ENCODE assay signal across 18 cellular contexts in genomic region chr9:134307674-134308638, GRCh38. TPM values are rescaled to one million over a fixed set of nuclear protein-coding genes. Genes with fewer than 3 reads are reported as not detected.
DNase-seq lines count a peak whose midpoint lies in the region; ATAC-seq and TF ChIP-seq lines count a peak whose summit lies in the region.
"Had no signal": no experiment of that assay in that cellular context is flagged by ENCODE, and none has a peak within 500 bp of the region (broad histone marks: within the 10 kb centered on the region; RNA-seq: fewer than 3 reads in every experiment).

No MANE protein-coding gene starts in this region.

- H3K9me3 Mint-ChIP-seq in H9 (peaks cover 8 to 19% of the 10 kb centered on the region in 2 experiments), progenitor cell of endocrine pancreas (ENCODE audit: low read depth) (peaks cover 10% of the 10 kb centered on the region)

- peak in 1 of 2 donors; percentile 28 for TF ChIP-seq RAD21 in liver (IDR thresholded peaks at IDR 0.05)

- H3K4me2 ChIP-seq in H9 (ENCODE audit: insufficient read depth, insufficient read length, low read length): no peak overlapping the region
- H3K4me2 ChIP-seq: A549 had no signal

- H3K9me3 ChIP-seq in H9 (ENCODE audit: control insufficient read depth, low read depth, low read length) (no peaks in the 10 kb centered on the region), liver (ENCODE audit: control insufficient read depth in 4 of 4, low read length in 3 of 4) (no peaks in the 10 kb centered on the region)

- H2AFZ ChIP-seq in H9 (ENCODE audit: low read length): no peak overlapping the region

- H3K27ac ChIP-seq in H9 (ENCODE audit: insufficient read length, low read depth, low read length) (no peak overlapping the region), liver (ENCODE audit: low read depth in 1 of 2, low read length in 2 of 2) (no peak overlapping the region)
- H3K27ac ChIP-seq: A549 had no signal

- no peak for ATAC-seq in left cardiac atrium
- ATAC-seq in GM21737 (IDR thresholded peaks at IDR 0.05; ENCODE audit: unreplicated experiment): no peak
- no peak for ATAC-seq in GM19324 (IDR thresholded peaks at IDR 0.05; ENCODE audit: low FRiP score, unreplicated experiment)
- ATAC-seq: A549 had no signal

- H3K23ac ChIP-seq in H9 (ENCODE audit: insufficient read length, low read depth, low read length): no peak overlapping the region

- H4K5ac ChIP-seq in H9 (ENCODE audit: insufficient read length, low read depth, low read length): no peak overlapping the region

- H3K14ac ChIP-seq in H9 (ENCODE audit: insufficient read depth, low read length): peak overlapping the region; percentile 49; the same call in 1 of the 2 replicates

- H3K27me3 Mint-ChIP-seq in H9 (ENCODE audit: low read depth): peaks cover 4% of the 10 kb centered on the region
- peaks cover 10% of the 10 kb centered on the region for H3K27me3 Mint-ChIP-seq in progenitor cell of endocrine pancreas

- H2BK20ac ChIP-seq in H9 (ENCODE audit: low read depth, low read length, poor library complexity, severe bottlenecking): no peak overlapping the region

- intact Hi-C loops in left cardiac atrium (cut with DNase I): loop anchor here in 1 of 2 donors (5.0 kb wide), 1 partner anchor 51 kb away; no protein-coding TSS in a partner anchor

- H2AK5ac ChIP-seq in H9 (ENCODE audit: insufficient read length, low read length): no peak overlapping the region

- no peak overlapping the region for H3T11ph ChIP-seq in H9 (ENCODE audit: low read length)

- no peak overlapping the region for H3K27ac Mint-ChIP-seq in H9
- H3K27ac Mint-ChIP-seq in progenitor cell of endocrine pancreas: peak overlapping the region; percentile 40

- no peak overlapping the region for H3K4ac ChIP-seq in H9 (ENCODE audit: low read depth, low read length)

- no peak overlapping the region for H3K18ac ChIP-seq in H9 (ENCODE audit: insufficient read length, low read depth, low read length)

- no peaks in the 10 kb centered on the region for H3K79me1 ChIP-seq in H9 (ENCODE audit: insufficient read depth, low read depth, low read length, poor library complexity, severe bottlenecking)

- H3K4me1 ChIP-seq in H9 (ENCODE audit: insufficient read depth, low read length): no peaks in the 10 kb centered on the region
- H3K4me1 ChIP-seq in liver (ENCODE audit: control insufficient read depth in 4 of 4, insufficient read depth in 4 of 4, low read length in 3 of 4): peaks cover 6 to 12% (median 7%) of the 10 kb centered on the region in 4 donors
- H3K4me1 ChIP-seq: A549, Caco-2 had no signal

- no peaks in the 10 kb centered on the region; a peak in 1 of 7 replicates for H3K36me3 Mint-ChIP-seq in H9 (ENCODE audit: insufficient read depth in 1 of 3, low read depth in 3 of 3)
- H3K36me3 Mint-ChIP-seq in progenitor cell of endocrine pancreas (ENCODE audit: insufficient read depth): no peaks in the 10 kb centered on the region

- no peak overlapping the region for H3K4me3 Mint-ChIP-seq in H9
- H3K4me3 Mint-ChIP-seq in progenitor cell of endocrine pancreas (ENCODE audit: low read depth): no peak overlapping the region

- H3K9ac ChIP-seq in H9 (ENCODE audit: extremely low read depth, insufficient read length, low read length) (no peak overlapping the region), liver (ENCODE audit: low read depth in 1 of 2, low read length in 2 of 2) (no peak overlapping the region)

- no peak overlapping the region for H3K4me3 ChIP-seq in liver (ENCODE audit: low read depth in 1 of 3, low read length in 3 of 3)
- H3K4me3 ChIP-seq: A549 had no signal

- H2BK5ac ChIP-seq in H9 (ENCODE audit: insufficient read length, low read length): no peak overlapping the region

- no peaks in the 10 kb centered on the region for H3K79me2 ChIP-seq in H9 (ENCODE audit: insufficient read depth, low read length)

- no peaks in the 10 kb centered on the region for H3K23me2 ChIP-seq in H9 (ENCODE audit: insufficient read length, low read depth, low read length, poor library complexity, severe bottlenecking)

- H4K8ac ChIP-seq in H9 (replicated peaks; ENCODE audit: insufficient read length, low read depth, low read length): no peak overlapping the region

- no peak overlapping the region for H2BK15ac ChIP-seq in H9 (ENCODE audit: low read depth, low read length)

- H3K36me3 ChIP-seq in liver (ENCODE audit: control insufficient read depth in 4 of 4, insufficient read depth in 3 of 4, low read depth in 1 of 4, low read length in 3 of 4): no peaks in the 10 kb centered on the region

- H3K27me3 ChIP-seq in H9 (ENCODE audit: insufficient read depth, low read length) (no peaks in the 10 kb centered on the region), liver (ENCODE audit: control insufficient read depth in 4 of 4, insufficient read depth in 4 of 4, low read length in 3 of 4) (no peaks in the 10 kb centered on the region)

- H3K56ac ChIP-seq in H9 (ENCODE audit: insufficient read length, low read depth, low read length): no peak overlapping the region

- DNase-seq in H9: no peak
- peak; percentile 6 for DNase-seq in left cardiac atrium
- DNase-seq in progenitor cell of endocrine pancreas (ENCODE audit: low spot score, unreplicated experiment): no peak
- DNase-seq in activated CD4-positive, alpha-beta T cell treated with anti-CD3 and anti-CD28 coated beads, Interleukin-2, amount 50 U/mL, for 48 hours: no peak
- DNase-seq in dermis blood vessel endothelial cell: no peak
- DNase-seq: Caco-2; GOT3; KBM-7; NCI-H1092 treated with DMSO at 0.1 percent for 48 hours; NCI-H1694; NCI-H2107; NCI-H345; NCI-H526 treated with DMSO at 0.1 percent for 48 hours; NK-92 treated with Interleukin-12 subunit alpha and Interleukin-12 subunit beta, amount 100 ng/mL, for 24 hours had no signal

- TF ChIP-seq CTCF in H9 (conservative IDR thresholded peaks at IDR 0.05) (no peak), liver (IDR thresholded peaks at IDR 0.05; ENCODE audit: low read depth, low read length, missing input control) (no peak), progenitor cell of endocrine pancreas (IDR thresholded peaks at IDR 0.05; ENCODE audit: unreplicated experiment) (no peak)

- WGBS in H9 (ENCODE audit: extremely low coverage, insufficient read length, low lambda C conversion rate): no CpG with 5 or more reads among the region's 17 CpGs
- WGBS in liver: 67% methylated on average over 17 of the region's 17 CpGs

- no peaks in the 10 kb centered on the region for H3K4me1 Mint-ChIP-seq in H9
- H3K4me1 Mint-ChIP-seq in progenitor cell of endocrine pancreas (ENCODE audit: low read depth): no peaks in the 10 kb centered on the region

- H4K20me1 ChIP-seq in H9 (ENCODE audit: control insufficient read depth, insufficient read depth, insufficient read length): no peaks in the 10 kb centered on the region

- H2BK120ac ChIP-seq in H9 (ENCODE audit: low read depth, low read length, poor library complexity, severe bottlenecking): no peak overlapping the region

- H4K91ac ChIP-seq in H9 (ENCODE audit: insufficient read length, low read depth, low read length): no peak overlapping the region

- H2BK12ac ChIP-seq in H9 (ENCODE audit: insufficient read length, low read depth, low read length): no peak overlapping the region

TF ChIP-seq in liver, 16 proteins besides CTCF, POLR2A, EP300 and RAD21:
- TF ChIP-seq HNF4G (IDR thresholded peaks at IDR 0.05) (peak; percentile 45), TAF1 (conservative IDR thresholded peaks at IDR 0.05) (no peak), HNF4A (conservative IDR thresholded peaks at IDR 0.05) (peak; percentile 73 to 78), SP1 (IDR thresholded peaks at IDR 0.05) (peak; percentile 57)

RNA-seq across cellular contexts. Expression of gene RXRA, which starts 18.3 kb away (rescaled TPM):
- total RNA-seq in H9 (2021): 29.9 and 30.1 TPM in 2 replicates
- total RNA-seq in left cardiac atrium: 10 to 100 TPM; 41.6 to 67.7 TPM
- 100 to 1,000 TPM in 1 of 2 donors, 10 to 100 TPM in 1; 41.5 to 116 TPM for total RNA-seq in liver
- 100 to 1,000 TPM in 1 of 2 donors, 10 to 100 TPM in 1; 46.8 to 101 TPM for polyA plus RNA-seq in liver
- total RNA-seq in progenitor cell of endocrine pancreas: 58.4 and 64.8 TPM in 2 replicates
- 23.3 and 31.7 TPM in 2 replicates for total RNA-seq in dermis blood vessel endothelial cell
